ENCODE assay signal across 8 cellular contexts in the genomic region with DNA sequence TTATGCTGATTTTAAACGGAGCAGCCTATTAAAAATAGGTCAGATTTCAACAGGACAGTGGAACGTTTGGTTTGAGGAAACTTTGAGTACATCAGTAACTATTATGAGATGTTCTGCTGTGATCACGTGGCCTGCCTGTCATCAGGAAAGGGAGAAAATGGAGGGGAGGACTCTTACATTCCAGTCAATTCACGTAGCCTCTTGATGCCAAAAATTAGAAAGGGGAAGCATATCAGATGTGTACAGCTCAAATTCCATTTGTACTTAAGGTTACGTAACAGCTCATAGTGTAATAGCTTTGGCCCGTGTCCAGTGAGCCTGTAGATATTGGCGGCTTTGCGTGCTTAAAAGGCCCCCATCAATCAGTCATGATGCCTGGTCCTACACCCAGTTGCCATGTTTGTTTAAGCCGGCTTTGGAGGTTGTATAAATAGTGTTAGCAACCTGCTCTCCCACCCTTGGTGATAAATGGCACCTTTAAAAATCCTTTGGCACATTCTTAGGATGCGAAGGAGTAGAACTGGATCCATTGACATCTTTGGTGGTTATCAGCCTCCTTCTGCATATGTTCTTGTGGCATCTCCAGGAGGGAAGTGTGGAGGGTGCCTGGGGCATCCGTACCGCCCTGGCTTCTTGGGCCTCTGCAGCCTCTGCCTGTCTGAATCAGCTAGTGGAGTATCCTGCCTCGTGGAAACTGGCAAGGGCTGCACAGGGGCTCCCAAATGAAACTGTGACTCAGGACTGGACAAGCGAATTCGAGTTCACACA.
DNase-seq lines count a peak whose midpoint lies in the region; ATAC-seq and TF ChIP-seq lines count a peak whose summit lies in the region.

No MANE protein-coding gene starts in this region.

- peak; percentile 2 for DNase-seq in G401 (ENCODE audit: low spot score)
- DNase-seq in NCI-H510A (lab: John Stamatoyannopoulos, UW): peak; percentile 30
- DNase-seq in epithelial cell of prostate (ENCODE audit: low read depth, low spot score): peak; percentile 92
- DNase-seq in Karpas-422: no peak
- no peak for DNase-seq in activated effector memory CD4-positive, alpha-beta T cell treated with Interleukin-2 at 50 U/mL for 16 hours

- no peaks in the 10 kb centered on the region for H3K79me2 ChIP-seq in parathyroid adenoma
- no peaks in the 10 kb centered on the region for H3K79me2 ChIP-seq in Karpas-422 (ENCODE audit: low read length)

- H2AFZ ChIP-seq in parathyroid adenoma (peak overlapping the region; percentile 38), Karpas-422 (ENCODE audit: low read length) (no peak overlapping the region)

- H3K27me3 ChIP-seq in parathyroid adenoma (ENCODE audit: control insufficient read depth, insufficient read depth, low read length) (no peaks in the 10 kb centered on the region), Karpas-422 (ENCODE audit: low read length) (no peaks in the 10 kb centered on the region)

- H3K9me3 ChIP-seq in parathyroid adenoma (ENCODE audit: control insufficient read depth, low read length) (no peaks in the 10 kb centered on the region), Karpas-422 (ENCODE audit: low read length) (no peaks in the 10 kb centered on the region)

- in situ Hi-C loops in G401 (cut with HindIII; ENCODE audit: low sequenced_read_pairs): no loop called here

- H3K27ac ChIP-seq in epithelial cell of prostate: peak overlapping the region; percentile 97
- no peak overlapping the region for H3K27ac ChIP-seq in parathyroid adenoma
- H3K27ac ChIP-seq in Karpas-422 (ENCODE audit: low read length): no peak overlapping the region

- H4K20me1 ChIP-seq in Karpas-422 (ENCODE audit: insufficient read depth, low read depth, low read length): no peaks in the 10 kb centered on the region

- H3K4me3 ChIP-seq in parathyroid adenoma (ENCODE audit: low read depth, low read length) (no peak overlapping the region), Karpas-422 (ENCODE audit: low read length) (no peak overlapping the region)

- ATAC-seq in HG02884 (IDR thresholded peaks at IDR 0.05; ENCODE audit: unreplicated experiment) (no peak), GM18858 (IDR thresholded peaks at IDR 0.05; ENCODE audit: unreplicated experiment) (no peak)

- no peak for TF ChIP-seq CTCF in parathyroid adenoma (IDR thresholded peaks at IDR 0.05)

- H3K9me2 ChIP-seq in Karpas-422 (replicated peaks; ENCODE audit: insufficient read depth, low read length): no peaks in the 10 kb centered on the region

- no peak overlapping the region for H3K9ac ChIP-seq in parathyroid adenoma
- H3K9ac ChIP-seq in Karpas-422 (ENCODE audit: low read length): no peak overlapping the region

- H3K36me3 ChIP-seq in parathyroid adenoma (ENCODE audit: control insufficient read depth, insufficient read depth, low read length) (no peaks in the 10 kb centered on the region), Karpas-422 (ENCODE audit: insufficient read depth, low read length) (no peaks in the 10 kb centered on the region)

- H3K4me1 ChIP-seq in parathyroid adenoma (no peaks in the 10 kb centered on the region), Karpas-422 (ENCODE audit: low read length) (no peaks in the 10 kb centered on the region)

- H3K4me2 ChIP-seq in parathyroid adenoma (ENCODE audit: low read length) (no peak overlapping the region), Karpas-422 (ENCODE audit: low read depth, low read length, poor library complexity, severe bottlenecking) (no peak overlapping the region)

Comparison
In these comparisons a context has a peak if more than half of its experiments do, and no peak if none do; other contexts are left out.
1. DNase-seq: peak in G401 (single experiment), NCI-H510A (single experiment) and epithelial cell of prostate (single experiment); none in Karpas-422 (single experiment) and activated effector memory CD4-positive, alpha-beta T cell treated with Interleukin-2 at 50 U/mL for 16 hours (single experiment).